34 cellular contexts compared by ENCODE assay signal in the genomic region with DNA sequence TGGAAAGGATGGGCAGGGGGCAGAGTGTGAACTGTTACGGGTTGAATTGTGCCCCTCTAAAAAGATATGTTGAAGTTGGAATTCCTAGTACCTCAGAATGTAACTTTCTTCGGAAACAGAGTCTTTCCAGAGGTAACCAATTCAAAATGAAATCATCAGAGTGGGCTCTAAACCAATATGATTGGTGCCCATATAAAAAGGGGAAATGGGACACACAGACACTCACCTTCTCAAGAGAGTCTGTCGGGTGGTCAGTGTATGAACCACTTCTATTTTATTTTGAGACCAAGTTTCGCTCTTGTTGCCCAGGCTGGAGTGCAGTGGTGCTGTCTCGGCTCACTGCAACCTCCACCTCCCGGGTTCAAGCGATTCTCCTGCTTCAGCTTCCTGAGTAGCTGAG. TPM values are rescaled to one million over a fixed set of nuclear protein-coding genes. Genes with fewer than 3 reads are reported as not detected.
"Had no signal": no experiment of that assay in that cellular context is flagged by ENCODE, and none has a peak within 500 bp of the region (broad histone marks: within the 10 kb centered on the region; RNA-seq: fewer than 3 reads in every experiment).

No MANE protein-coding gene starts in this region.

- ATAC-seq: gastroesophageal sphincter, WTC11 had no signal

- FAIRE-seq: astrocyte, bronchial epithelial cell, endothelial cell of umbilical vein had no signal

- H3K4me3 Mint-ChIP-seq: activated CD4-positive, alpha-beta memory T cell treated with anti-CD3 and anti-CD28 coated beads, Interleukin-2, amount 10 ng/mL, durations not matched to agents 7 days and 5 days; activated CD4-positive, alpha-beta T cell treated with anti-CD3 and anti-CD28 coated beads, Interleukin-2, amount 10 ng/mL, durations not matched to agents 7 days and 5 days; activated naive CD8-positive, alpha-beta T cell; activated T-helper 1 cell treated with anti-CD3 and anti-CD28 coated beads, Interleukin-12 subunit alpha, Interleukin-12 subunit beta, Interleukin-2, Interleukin-4 antibody, amounts not matched to agents 30 ng/mL and 10 ng/mL and 1 ng/mL, durations not matched to agents 14 hours and 24 hours and 36 hours; central memory CD8-positive, alpha-beta T cell; dendritic cell treated with granulocyte-macrophage colony-stimulating factor and Interleukin-4, amounts not matched to agents 40 ng/mL and 50 ng/mL, for 4 days; WTC11 had no signal

- H3K9me3 ChIP-seq: esophagus squamous epithelium, gastroesophageal sphincter, heart right ventricle had no signal

- H3K4me3 ChIP-seq: coronary artery, dorsolateral prefrontal cortex, esophagus squamous epithelium, gastroesophageal sphincter, heart right ventricle, hepatocyte had no signal

- H3K4me1 ChIP-seq: gastroesophageal sphincter, heart right ventricle had no signal

- H3K36me3 Mint-ChIP-seq: activated naive CD8-positive, alpha-beta T cell; WTC11 had no signal

- H3K4me2 ChIP-seq: hepatocyte had no signal

- H3K27me3 ChIP-seq: hepatocyte had no signal

- H3K27ac Mint-ChIP-seq: activated CD4-positive, alpha-beta memory T cell treated with anti-CD3 and anti-CD28 coated beads, Interleukin-2, amount 10 ng/mL, durations not matched to agents 7 days and 5 days; activated CD4-positive, alpha-beta T cell treated with anti-CD3 and anti-CD28 coated beads, Interleukin-2, amount 10 ng/mL, durations not matched to agents 7 days and 5 days; activated naive CD8-positive, alpha-beta T cell; activated T-helper 1 cell treated with anti-CD3 and anti-CD28 coated beads, Interleukin-12 subunit alpha, Interleukin-12 subunit beta, Interleukin-2, Interleukin-4 antibody, amounts not matched to agents 30 ng/mL and 10 ng/mL and 1 ng/mL, durations not matched to agents 14 hours and 24 hours and 36 hours; activated T-helper 2 cell treated with anti-CD3 and anti-CD28 coated beads, Interferon-gamma antibody, Interleukin-2, Interleukin-4, amounts not matched to agents 10 μg/mL and 5 μg/mL and 100 μg/mL, durations not matched to agents 14 hours and 24 hours and 36 hours; dendritic cell treated with granulocyte-macrophage colony-stimulating factor and Interleukin-4, amounts not matched to agents 40 ng/mL and 50 ng/mL, for 4 days; WTC11 had no signal

- H2AFZ ChIP-seq: hepatocyte had no signal

- H3K27ac ChIP-seq: brain microvascular endothelial cell, coronary artery, dorsolateral prefrontal cortex, epithelial cell of prostate, esophagus squamous epithelium, gastroesophageal sphincter, heart right ventricle, hepatocyte had no signal

- H3K27me3 Mint-ChIP-seq: activated CD4-positive, alpha-beta memory T cell treated with anti-CD3 and anti-CD28 coated beads, Interleukin-2, amount 10 ng/mL, durations not matched to agents 7 days and 5 days; central memory CD8-positive, alpha-beta T cell had no signal

- H3K9me3 Mint-ChIP-seq: activated CD4-positive, alpha-beta memory T cell treated with anti-CD3 and anti-CD28 coated beads, Interleukin-2, amount 10 ng/mL, durations not matched to agents 7 days and 5 days; activated CD4-positive, alpha-beta T cell treated with anti-CD3 and anti-CD28 coated beads, Interleukin-2, amount 10 ng/mL, durations not matched to agents 7 days and 5 days; activated T-helper 1 cell treated with anti-CD3 and anti-CD28 coated beads, Interleukin-12 subunit alpha, Interleukin-12 subunit beta, Interleukin-2, Interleukin-4 antibody, amounts not matched to agents 30 ng/mL and 10 ng/mL and 1 ng/mL, durations not matched to agents 14 hours and 24 hours and 36 hours; activated T-helper 2 cell treated with anti-CD3 and anti-CD28 coated beads, Interferon-gamma antibody, Interleukin-2, Interleukin-4, amounts not matched to agents 10 μg/mL and 5 μg/mL and 100 μg/mL, durations not matched to agents 14 hours and 24 hours and 36 hours; central memory CD8-positive, alpha-beta T cell; dendritic cell treated with granulocyte-macrophage colony-stimulating factor and Interleukin-4, amounts not matched to agents 40 ng/mL and 50 ng/mL, for 4 days; WTC11 had no signal

- H3K36me3 ChIP-seq: brain microvascular endothelial cell, esophagus squamous epithelium, gastroesophageal sphincter, heart right ventricle had no signal

- DNase-seq: activated CD4-positive, alpha-beta memory T cell treated with anti-CD3 and anti-CD28 coated beads, Interleukin-2, amount 10 ng/mL, durations not matched to agents 7 days and 5 days; activated CD4-positive, alpha-beta T cell treated with anti-CD3 and anti-CD28 coated beads for 1 hour; activated CD4-positive, alpha-beta T cell treated with anti-CD3 and anti-CD28 coated beads for 4 hours; activated CD4-positive, alpha-beta T cell treated with anti-CD3 and anti-CD28 coated beads, Interleukin-2, amount 10 ng/mL, durations not matched to agents 7 days and 5 days; activated CD4-positive, alpha-beta T cell treated with anti-CD3 and anti-CD28 coated beads, Interleukin-2, amount 50 U/mL, for 4 hours; activated gamma-delta T cell treated with Interleukin-2 at 50 U/mL for 16 hours; activated naive CD4-positive, alpha-beta T cell treated with anti-CD3 and anti-CD28 coated beads, Interleukin-2, amount 50 U/mL, for 16 hours; activated naive CD4-positive, alpha-beta T cell treated with Interleukin-2 at 50 U/mL for 16 hours; activated T-cell treated with anti-CD3 and anti-CD28 coated beads, Interleukin-2, amount 50 U/mL, for 48 hours; amniotic stem cell; anterior cingulate cortex; brain microvascular endothelial cell; dorsolateral prefrontal cortex; effector memory CD4-positive, alpha-beta T cell; esophagus squamous epithelium; foreskin melanocyte; heart right ventricle; T-helper 1 cell; T-helper 2 cell had no signal

RNA-seq across cellular contexts. Expression of a gene that starts 7.6 kb away (rescaled TPM):
- total RNA-seq: endothelial cell of umbilical vein, fibroblast of lung, glomerular endothelial cell had no signal
- polyA plus RNA-seq: endothelial cell of umbilical vein, fibroblast of lung had no signal
